8 cellular contexts compared by ENCODE assay signal in genomic region chr3:15065550-15066007, GRCh38. TPM values are rescaled to one million over a fixed set of nuclear protein-coding genes. Genes with fewer than 3 reads are reported as not detected.
DNase-seq lines count a peak whose midpoint lies in the region; TF ChIP-seq lines count a peak whose summit lies in the region.

No MANE protein-coding gene starts in this region.

- H3K27ac Mint-ChIP-seq in T-helper 1 cell treated with Interleukin-12 subunit alpha and Interleukin-12 subunit beta and Interleukin-4 antibody, amounts not matched to agents 30 μg/mL and 1 μg/mL, for 36 hours: no peak overlapping the region
- peak overlapping the region; percentile 95 for H3K27ac Mint-ChIP-seq in activated T-helper 1 cell treated with anti-CD3 and anti-CD28 coated beads, Interleukin-12 subunit alpha, Interleukin-12 subunit beta, Interleukin-2, Interleukin-4 antibody, amounts not matched to agents 30 ng/mL and 10 ng/mL and 1 ng/mL, durations not matched to agents 14 hours and 24 hours and 36 hours

- POLR2A ChIA-PET in HEK293T (lab: Yijun Ruan, JAX): interaction anchor here (0.5 to 2.4 kb wide), 20 partner anchors 9 to 414 kb away, joined by 3 to 15 read pairs (median 4); partner anchors contain the start of genes CAPN7, CCDC174 and RBSN

- DNase-seq in T-helper 1 cell (no peak), NCI-H1417 (lab: John Stamatoyannopoulos, UW) (no peak), HEK293T (ENCODE audit: extremely low spot score) (no peak)
- no peak for DNase-seq in activated T-helper 1 cell treated with anti-CD3 and anti-CD28 coated beads, Interleukin-12 subunit alpha, Interleukin-12 subunit beta, Interleukin-2, Interleukin-4 antibody, amounts not matched to agents 30 ng/mL and 10 ng/mL and 1 ng/mL, durations not matched to agents 14 hours and 24 hours and 36 hours (ENCODE audit: low spot score)
- DNase-seq in stimulated activated CD4-positive, alpha-beta T cell treated with anti-CD3 and anti-CD28 coated beads, Interleukin-12 subunit alpha, Interleukin-12 subunit beta, amount 100 ng/mL, for 4 hours: no peak

- peaks cover 11% of the 10 kb centered on the region for H3K36me3 Mint-ChIP-seq in T-helper 1 cell treated with Interleukin-12 subunit alpha and Interleukin-12 subunit beta and Interleukin-4 antibody, amounts not matched to agents 30 μg/mL and 1 μg/mL, for 36 hours (ENCODE audit: low read depth)
- H3K36me3 Mint-ChIP-seq in activated T-helper 1 cell treated with anti-CD3 and anti-CD28 coated beads, Interleukin-12 subunit alpha, Interleukin-12 subunit beta, Interleukin-2, Interleukin-4 antibody, amounts not matched to agents 30 ng/mL and 10 ng/mL and 1 ng/mL, durations not matched to agents 14 hours and 24 hours and 36 hours (ENCODE audit: low read depth): peaks cover 23% of the 10 kb centered on the region

- no peaks in the 10 kb centered on the region for H3K27me3 Mint-ChIP-seq in T-helper 1 cell treated with Interleukin-12 subunit alpha and Interleukin-12 subunit beta and Interleukin-4 antibody, amounts not matched to agents 30 μg/mL and 1 μg/mL, for 36 hours (ENCODE audit: low read depth)
- no peaks in the 10 kb centered on the region for H3K27me3 Mint-ChIP-seq in activated T-helper 1 cell treated with anti-CD3 and anti-CD28 coated beads, Interleukin-12 subunit alpha, Interleukin-12 subunit beta, Interleukin-2, Interleukin-4 antibody, amounts not matched to agents 30 ng/mL and 10 ng/mL and 1 ng/mL, durations not matched to agents 14 hours and 24 hours and 36 hours (ENCODE audit: insufficient read depth)

- H3K27ac ChIP-seq in subcutaneous abdominal adipose tissue (ENCODE audit: low read depth, low read length): peak overlapping the region; percentile 82

- H3K4me3 ChIP-seq in iPS-18c (ENCODE audit: insufficient read depth, low read depth, low read length): peak overlapping the region; percentile 91
- peak overlapping the region; percentile 78 to 95 (median 90) for H3K4me3 ChIP-seq in subcutaneous abdominal adipose tissue (ENCODE audit: low read depth in 1 of 5, low read length in 5 of 5)

- CTCF ChIA-PET in HEK293T (lab: Yijun Ruan, JAX): no interaction called here

- H3K4me1 Mint-ChIP-seq in T-helper 1 cell treated with Interleukin-12 subunit alpha and Interleukin-12 subunit beta and Interleukin-4 antibody, amounts not matched to agents 30 μg/mL and 1 μg/mL, for 36 hours (ENCODE audit: low read depth): peaks cover 20% of the 10 kb centered on the region
- H3K4me1 Mint-ChIP-seq in activated T-helper 1 cell treated with anti-CD3 and anti-CD28 coated beads, Interleukin-12 subunit alpha, Interleukin-12 subunit beta, Interleukin-2, Interleukin-4 antibody, amounts not matched to agents 30 ng/mL and 10 ng/mL and 1 ng/mL, durations not matched to agents 14 hours and 24 hours and 36 hours (ENCODE audit: low read depth): peaks cover 20% of the 10 kb centered on the region

- H3K4me3 Mint-ChIP-seq in T-helper 1 cell treated with Interleukin-12 subunit alpha and Interleukin-12 subunit beta and Interleukin-4 antibody, amounts not matched to agents 30 μg/mL and 1 μg/mL, for 36 hours: peak overlapping the region; percentile 93
- H3K4me3 Mint-ChIP-seq in activated T-helper 1 cell treated with anti-CD3 and anti-CD28 coated beads, Interleukin-12 subunit alpha, Interleukin-12 subunit beta, Interleukin-2, Interleukin-4 antibody, amounts not matched to agents 30 ng/mL and 10 ng/mL and 1 ng/mL, durations not matched to agents 14 hours and 24 hours and 36 hours: peak overlapping the region; percentile 96

- H3K27me3 ChIP-seq in subcutaneous abdominal adipose tissue (ENCODE audit: control insufficient read depth in 5 of 5, insufficient read depth in 4 of 5, low read length in 5 of 5): no peaks in the 10 kb centered on the region

- H3K9me3 Mint-ChIP-seq in T-helper 1 cell treated with Interleukin-12 subunit alpha and Interleukin-12 subunit beta and Interleukin-4 antibody, amounts not matched to agents 30 μg/mL and 1 μg/mL, for 36 hours: no peaks in the 10 kb centered on the region
- H3K9me3 Mint-ChIP-seq in activated T-helper 1 cell treated with anti-CD3 and anti-CD28 coated beads, Interleukin-12 subunit alpha, Interleukin-12 subunit beta, Interleukin-2, Interleukin-4 antibody, amounts not matched to agents 30 ng/mL and 10 ng/mL and 1 ng/mL, durations not matched to agents 14 hours and 24 hours and 36 hours: no peaks in the 10 kb centered on the region

- H3K4me1 ChIP-seq in subcutaneous abdominal adipose tissue (ENCODE audit: control insufficient read depth in 5 of 5, insufficient read depth in 5 of 5, low read length in 5 of 5): peaks cover 3 to 29% (median 26%) of the 10 kb centered on the region in 5 donors

- intact Hi-C loops in activated T-helper 1 cell treated with anti-CD3 and anti-CD28 coated beads, Interleukin-12 subunit alpha, Interleukin-12 subunit beta, Interleukin-2, Interleukin-4 antibody, amounts not matched to agents 30 ng/mL and 10 ng/mL and 1 ng/mL, durations not matched to agents 14 hours and 24 hours and 36 hours (cut with micrococcal nuclease): loop anchor here (1.0 to 2.0 kb wide), 10 partner anchors 10 to 941 kb away; partner anchors contain the start of genes BTD, CAPN7, CCDC174 and CHCHD4

- no peaks in the 10 kb centered on the region for H3K9me3 ChIP-seq in iPS-18c (ENCODE audit: control insufficient read depth, insufficient read depth, low read length)
- H3K9me3 ChIP-seq in subcutaneous abdominal adipose tissue (ENCODE audit: control insufficient read depth in 5 of 5, low read length in 5 of 5): no peaks in the 10 kb centered on the region

- H3K9ac ChIP-seq in subcutaneous abdominal adipose tissue (ENCODE audit: low read length in 5 of 5): peak overlapping the region; percentile 44 to 98 (median 86)

- H3K36me3 ChIP-seq in subcutaneous abdominal adipose tissue (ENCODE audit: control insufficient read depth in 5 of 5, insufficient read depth in 5 of 5, low read length in 5 of 5): peaks cover 0 to 4% (median 2%) of the 10 kb centered on the region in 5 donors

TF ChIP-seq in HEK293T, 16 proteins besides CTCF, POLR2A, EP300 and RAD21:
- TF ChIP-seq FOXA1 (IDR thresholded peaks at IDR 0.05) (no peak), LEF1 (IDR thresholded peaks at IDR 0.05; ENCODE audit: borderline replicate concordance) (no peak), NFRKB (IDR thresholded peaks at IDR 0.05) (no peak), CTBP1 (IDR thresholded peaks at IDR 0.05; ENCODE audit: borderline replicate concordance) (no peak), ARNT (IDR thresholded peaks at IDR 0.05) (no peak)
- TF ChIP-seq, protein P1, sequence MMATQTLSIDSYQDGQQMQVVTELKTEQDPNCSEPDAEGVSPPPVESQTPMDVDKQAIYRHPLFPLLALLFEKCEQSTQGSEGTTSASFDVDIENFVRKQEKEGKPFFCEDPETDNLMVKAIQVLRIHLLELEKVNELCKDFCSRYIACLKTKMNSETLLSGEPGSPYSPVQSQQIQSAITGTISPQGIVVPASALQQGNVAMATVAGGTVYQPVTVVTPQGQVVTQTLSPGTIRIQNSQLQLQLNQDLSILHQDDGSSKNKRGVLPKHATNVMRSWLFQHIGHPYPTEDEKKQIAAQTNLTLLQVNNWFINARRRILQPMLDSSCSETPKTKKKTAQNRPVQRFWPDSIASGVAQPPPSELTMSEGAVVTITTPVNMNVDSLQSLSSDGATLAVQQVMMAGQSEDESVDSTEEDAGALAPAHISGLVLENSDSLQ (IDR thresholded peaks at IDR 0.05): no peak
TF ChIP-seq in HEK293T: peak in this region for 0.

RNA-seq across cellular contexts. Expression of gene MRPS25, which starts 0.5 kb away (rescaled TPM):
- 96.5 and 105 TPM in 2 replicates for total RNA-seq in activated T-helper 1 cell treated with anti-CD3 and anti-CD28 coated beads, Interleukin-12 subunit alpha, Interleukin-12 subunit beta, Interleukin-2, Interleukin-4 antibody, amounts not matched to agents 30 ng/mL and 10 ng/mL and 1 ng/mL, durations not matched to agents 14 hours and 24 hours and 36 hours

RNA-seq across cellular contexts. Expression of gene RBSN, which starts 33.4 kb away (rescaled TPM):
- total RNA-seq in activated T-helper 1 cell treated with anti-CD3 and anti-CD28 coated beads, Interleukin-12 subunit alpha, Interleukin-12 subunit beta, Interleukin-2, Interleukin-4 antibody, amounts not matched to agents 30 ng/mL and 10 ng/mL and 1 ng/mL, durations not matched to agents 14 hours and 24 hours and 36 hours: 11.7 and 12.5 TPM in 2 replicates
